8 cellular contexts compared by ENCODE assay signal in the genomic region with DNA sequence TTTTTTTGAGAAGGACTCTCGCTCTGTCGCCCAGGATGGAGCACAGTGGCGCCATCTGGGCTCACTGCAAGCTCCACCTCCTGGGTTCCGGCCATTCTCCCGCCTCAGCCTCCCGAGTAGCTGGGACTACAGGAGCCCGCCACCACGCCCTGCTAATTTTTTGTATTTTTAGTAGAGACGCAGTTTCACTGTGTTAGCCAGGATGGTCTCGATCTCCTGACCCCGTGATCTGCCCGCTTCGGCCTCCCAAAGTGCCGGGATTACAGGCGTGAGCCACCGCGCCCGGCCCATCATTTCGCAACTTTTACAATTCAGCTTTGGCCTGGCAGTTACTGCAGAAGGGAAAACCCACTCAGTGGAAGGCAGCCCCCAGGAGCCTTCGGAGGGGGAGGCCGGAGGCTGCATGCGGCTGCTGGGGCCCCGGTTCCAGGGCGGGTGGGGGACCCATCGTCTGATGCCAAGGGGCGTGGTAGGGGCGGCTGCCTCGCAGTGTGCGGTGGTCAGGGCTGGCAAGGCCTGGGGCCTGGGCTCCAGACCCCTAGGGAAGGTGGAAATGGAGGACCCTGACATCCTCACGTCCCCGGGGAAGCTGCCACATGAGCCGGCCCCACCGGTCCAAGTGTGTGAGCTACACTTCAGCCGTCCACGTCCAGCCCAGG. TPM values are rescaled to one million over a fixed set of nuclear protein-coding genes. Genes with fewer than 3 reads are reported as not detected.
DNase-seq lines count a peak whose midpoint lies in the region; ATAC-seq, FAIRE-seq and TF ChIP-seq lines count a peak whose summit lies in the region.
"Not testable (repeated sequence)": the region's sequence is repeated elsewhere in the genome, so short reads cannot be mapped to it uniquely, and the experiment has no call there.

No MANE protein-coding gene starts in this region.

- H3K4me3 Mint-ChIP-seq in T-helper 17 cell, result peak overlapping the region; percentile 60
- peak overlapping the region; percentile 86 for H3K4me3 Mint-ChIP-seq in type B pancreatic cell

- H3K27ac ChIP-seq in DND-41 (ENCODE audit: low read length) (peak overlapping the region; percentile 88; the same call in 1 of the 2 replicates), KOPT-K1 (ENCODE audit: low read depth, low read length, poor library complexity, severe bottlenecking) (peak overlapping the region; percentile 90), esophagus (ENCODE audit: low read depth in 2 of 2, low read length in 1 of 2) (peak overlapping the region; percentile 5 to 95)
- H3K27ac ChIP-seq in HepG2 (ENCODE audit: extremely low read length, insufficient read depth, low read length), result not testable (repeated sequence)

- not testable (repeated sequence) for H3K9me3 ChIP-seq in DND-41 (ENCODE audit: insufficient read depth, low read length, severe bottlenecking); KOPT-K1 (ENCODE audit: insufficient read depth, low read length, poor library complexity, severe bottlenecking); T-helper 17 cell (ENCODE audit: control insufficient read depth, low read length, poor library complexity, severe bottlenecking); esophagus (ENCODE audit: control insufficient read depth in 2 of 2, insufficient read depth in 1 of 2, low read depth in 1 of 2, low read length in 1 of 2); HepG2 (ENCODE audit: low read length)

- DNase-seq in DND-41, result peak; percentile 49
- DNase-seq in T-helper 17 cell; type B pancreatic cell (ENCODE audit: extremely low spot score, unreplicated experiment): not testable (repeated sequence)
- DNase-seq in amniotic epithelial cell (ENCODE audit: low read depth), result peak; percentile 27
- DNase-seq in HepG2 (ENCODE audit: low spot score), result peak; percentile 44
- DNase-seq in posterior vena cava (ENCODE audit: low spot score), result peak; percentile 93

- peak overlapping the region; percentile 84 for H3K9ac ChIP-seq in DND-41 (ENCODE audit: low read depth, low read length)
- H3K9ac ChIP-seq in HepG2 (ENCODE audit: insufficient read depth, low read depth, low read length), result peak overlapping the region; percentile 90

- H2AFZ ChIP-seq in DND-41 (ENCODE audit: low read depth, low read length), result peak overlapping the region; percentile 81
- H2AFZ ChIP-seq in HepG2 (ENCODE audit: low read length), result not testable (repeated sequence)

- TF ChIP-seq RAD21 in HepG2 (CRISPR knock-in tag; IDR thresholded peaks at IDR 0.05), result not testable (repeated sequence)

- H3K4me2 ChIP-seq in DND-41 (ENCODE audit: insufficient read depth, low read length), result peak overlapping the region; percentile 98
- H3K4me2 ChIP-seq in HepG2 (ENCODE audit: low read depth, low read length), result peak overlapping the region; percentile 98

- FAIRE-seq in HepG2 (lab: Jason Lieb, UNC), result peak; percentile 46

- TF ChIP-seq EP300 in HepG2 (IDR thresholded peaks at IDR 0.05; ENCODE audit: low read depth in 2 of 2, low read length in 2 of 2); HepG2 (CRISPR knock-in tag; IDR thresholded peaks at IDR 0.05; ENCODE audit: borderline replicate concordance): not testable (repeated sequence)

- BruUV-seq in HepG2 (replicated peaks; lab: Mats Ljungman, UMichigan), result not testable (repeated sequence)

- H3K36me3 ChIP-seq in DND-41 (ENCODE audit: insufficient read depth, low read length) (peaks cover 30% of the 10 kb centered on the region), KOPT-K1 (ENCODE audit: insufficient read depth, low read length) (peaks cover 29% of the 10 kb centered on the region), esophagus (ENCODE audit: control insufficient read depth in 2 of 2, insufficient read depth in 2 of 2, low read length in 1 of 2) (peaks cover 0 to 16% of the 10 kb centered on the region in 2 donors), HepG2 (replicated peaks in 1 of 2; ENCODE audit: control insufficient read depth in 1 of 2, insufficient read depth in 2 of 2, low read length in 2 of 2) (peaks cover 6 to 20% of the 10 kb centered on the region in 2 experiments; a peak in 4 of 5 replicates)

- not testable (repeated sequence) for ATAC-seq in DND-41 (ENCODE audit: insufficient read depth, low read depth); T-helper 17 cell; HepG2

- H3K9me3 Mint-ChIP-seq in type B pancreatic cell, result not testable (repeated sequence)

- not testable (repeated sequence) for H3K36me3 Mint-ChIP-seq in T-helper 17 cell (ENCODE audit: low read depth); type B pancreatic cell

- not testable (repeated sequence) for H3K27ac Mint-ChIP-seq in T-helper 17 cell
- peak overlapping the region; percentile 91 for H3K27ac Mint-ChIP-seq in type B pancreatic cell

- POLR2A ChIA-PET in HepG2 (lab: Yijun Ruan, JAX), result interaction anchor here (1.6 to 4.9 kb wide), 6 partner anchors 28 to 405 kb away, joined by 3 to 36 read pairs (median 10); partner anchors contain the start of genes GALNS, TRAPPC2L and ZNF778

- H3K27me3 ChIP-seq in DND-41 (ENCODE audit: insufficient read depth, low read length, poor library complexity); esophagus (ENCODE audit: control insufficient read depth in 1 of 2, insufficient read depth in 2 of 2, low read length in 2 of 2); HepG2 (ENCODE audit: control insufficient read depth in 1 of 2, insufficient read depth in 2 of 2, low read length in 2 of 2): not testable (repeated sequence)

- H3K4me1 Mint-ChIP-seq in T-helper 17 cell, result peaks cover 11% of the 10 kb centered on the region
- not testable (repeated sequence) for H3K4me1 Mint-ChIP-seq in type B pancreatic cell (ENCODE audit: unreplicated experiment)

- peaks cover 44% of the 10 kb centered on the region for H4K20me1 ChIP-seq in DND-41 (ENCODE audit: insufficient read depth, low read length)
- H4K20me1 ChIP-seq in HepG2 (ENCODE audit: insufficient read depth, low read length), result peaks cover 14% of the 10 kb centered on the region; the same call in 1 of the 2 replicates

- TF ChIP-seq POLR2A in HepG2 (IDR thresholded peaks at IDR 0.05; ENCODE audit: insufficient read depth in 1 of 2, low read depth in 2 of 2, low read length in 2 of 2), result not testable (repeated sequence)

- H3K79me2 ChIP-seq in DND-41 (ENCODE audit: insufficient read depth, low read length) (peaks cover 40% of the 10 kb centered on the region), HepG2 (ENCODE audit: insufficient read depth, low read length) (peaks cover 21% of the 10 kb centered on the region)

- 56 to 57% methylated on average over 35 of the region's 35 CpGs for WGBS in esophagus, 2 donors
- 32% methylated on average over 28 of the region's 35 CpGs for WGBS in HepG2 (ENCODE audit: low lambda C conversion rate)

- in situ Hi-C loops in HepG2 (cut with HindIII; ENCODE audit: extremely low pct_ligation_motif_present, low pct_unique_long_range_greater_than_20kb), result loop anchor here (5.0 kb wide), 1 partner anchor 44 kb away; the partner anchor contains the start of genes GALNS and TRAPPC2L

- CTCF ChIA-PET in HepG2 (lab: Yijun Ruan, JAX; ENCODE audit: low intra/inter-chr PET ratio, low total read pairs), result interaction anchor here (0.6 kb wide), 1 partner anchor 70 kb away, joined by 3 read pairs; no protein-coding TSS in a partner anchor

- not testable (repeated sequence) for H3K27me3 Mint-ChIP-seq in T-helper 17 cell, type B pancreatic cell

- H3K4me1 ChIP-seq in DND-41 (ENCODE audit: insufficient read depth, low read length), result peaks cover 43% of the 10 kb centered on the region
- H3K4me1 ChIP-seq in esophagus (ENCODE audit: control insufficient read depth in 2 of 2, insufficient read depth in 2 of 2, low read length in 1 of 2), result peaks cover 11 to 25% of the 10 kb centered on the region in 2 donors
- peaks cover 38% of the 10 kb centered on the region for H3K4me1 ChIP-seq in HepG2 (ENCODE audit: insufficient read depth, low read length)

- TF ChIP-seq CTCF in DND-41 (IDR thresholded peaks at IDR 0.05; ENCODE audit: borderline replicate concordance, extremely low read depth, low read length, poor library complexity, severe bottlenecking), result peak; percentile 42
- TF ChIP-seq CTCF in HepG2 (CRISPR knock-in tag; IDR thresholded peaks at IDR 0.05); type B pancreatic cell (conservative IDR thresholded peaks at IDR 0.05): not testable (repeated sequence)

- intact Hi-C loops in HepG2 (cut with micrococcal nuclease; ENCODE audit: unreplicated experiment), result loop anchor here (5.0 kb wide), 1 partner anchor 56 kb away; no protein-coding TSS in a partner anchor
- intact Hi-C loops in posterior vena cava (cut with DNase I), result not testable (repeated sequence)

- H3K4me3 ChIP-seq in DND-41 (ENCODE audit: low read depth in 1 of 2, low read length in 2 of 2), result peak overlapping the region; percentile 91 to 93; a peak in 3 of 4 replicates
- peak overlapping the region; percentile 57 to 83 for H3K4me3 ChIP-seq in esophagus (ENCODE audit: low read depth in 1 of 2, low read length in 2 of 2)
- H3K4me3 ChIP-seq in HepG2 (replicated peaks in 1 of 3; ENCODE audit: insufficient read depth in 1 of 3, low read depth in 2 of 3, low read length in 3 of 3), result peak overlapping the region; percentile 72 to 90 (median 74); a peak in 5 of 6 replicates

RNA-seq across cellular contexts. Expression of gene APRT, which starts 1.1 kb away (rescaled TPM):
- total RNA-seq in T-helper 17 cell (100 to 1,000 TPM; 130 to 158 TPM), HepG2 (2016; rRNA removed; fragmentation: Illumina TruSeq; extraction: Trizol) (242 and 274 TPM in 2 replicates), posterior vena cava (10 to 100 TPM; 73.1 to 92.8 TPM), type B pancreatic cell (ENCODE audit: low replicate concordance) (116 and 153 TPM in 2 replicates)
- polyA plus RNA-seq in esophagus (100 to 1,000 TPM; 137 to 223 TPM), HepG2 (2011; rRNA removed) (155 and 210 TPM in 2 replicates)
- 163 and 167 TPM in 2 replicates for total RNA-seq in HepG2 (2016; cell fraction: cytosol; rRNA removed; fragmentation: Illumina TruSeq; extraction: Trizol; ENCODE audit: low read depth)
- 238 and 275 TPM in 2 replicates for total RNA-seq in HepG2 (2016; cell fraction: insoluble cytoplasmic fraction; rRNA removed; fragmentation: Illumina TruSeq; extraction: Trizol)
- 188 and 208 TPM in 2 replicates for total RNA-seq in HepG2 (2016; cell fraction: membrane; rRNA removed; fragmentation: Illumina TruSeq; extraction: Trizol)
- total RNA-seq in HepG2 (2016; cell fraction: nucleus; rRNA removed; fragmentation: Illumina TruSeq; extraction: Trizol), result 99.7 and 110 TPM in 2 replicates
- polyA plus RNA-seq in HepG2 (2011; cell fraction: cytosol; rRNA removed), result 94.2 and 153 TPM in 2 replicates
- 101 and 126 TPM in 2 replicates for polyA plus RNA-seq in HepG2 (2011; cell fraction: nucleus; rRNA removed)
- 136 and 175 TPM in 2 replicates for polyA plus RNA-seq in HepG2 (2012)
- 172 and 184 TPM in 2 replicates for polyA plus RNA-seq in HepG2 (2016; cell fraction: cytosol; fragmentation: Illumina TruSeq; extraction: Trizol; ENCODE audit: low read depth)
- polyA plus RNA-seq in HepG2 (2016; cell fraction: insoluble cytoplasmic fraction; fragmentation: Illumina TruSeq; extraction: Trizol; ENCODE audit: low read depth), result 339 and 349 TPM in 2 replicates
- polyA plus RNA-seq in HepG2 (2016; cell fraction: membrane; fragmentation: Illumina TruSeq; extraction: Trizol; ENCODE audit: low read depth), result 196 and 203 TPM in 2 replicates
- polyA plus RNA-seq in HepG2 (2016; cell fraction: nucleus; fragmentation: Illumina TruSeq; extraction: Trizol; ENCODE audit: insufficient read depth, low read depth), result 192 and 201 TPM in 2 replicates
- 83.2 and 86.7 TPM in 2 replicates for polyA minus RNA-seq in HepG2 (2011; rRNA and poly(A)+ RNA removed; ENCODE audit: low replicate concordance)
- polyA minus RNA-seq in HepG2 (2011; cell fraction: cytosol; rRNA and poly(A)+ RNA removed), result 75.3 and 84.8 TPM in 2 replicates
- 35.7 and 49.8 TPM in 2 replicates for polyA minus RNA-seq in HepG2 (2011; cell fraction: nucleus; rRNA and poly(A)+ RNA removed)

RNA-seq across cellular contexts. Expression of gene CDT1, which starts 9.3 kb away (rescaled TPM):
- total RNA-seq in T-helper 17 cell, result 1 to 10 TPM in 1 of 2 donors, under 1 TPM in 1; 0.42 to 1.3 TPM
- 1 to 10 TPM; 5.8 to 9.9 TPM for polyA plus RNA-seq in esophagus
- 16.5 and 23.1 TPM in 2 replicates for total RNA-seq in HepG2 (2016; rRNA removed; fragmentation: Illumina TruSeq; extraction: Trizol)
- 14.3 and 18.2 TPM in 2 replicates for total RNA-seq in HepG2 (2016; cell fraction: cytosol; rRNA removed; fragmentation: Illumina TruSeq; extraction: Trizol; ENCODE audit: low read depth)
- 15.0 and 21.7 TPM in 2 replicates for total RNA-seq in HepG2 (2016; cell fraction: insoluble cytoplasmic fraction; rRNA removed; fragmentation: Illumina TruSeq; extraction: Trizol)
- 30.9 and 31.0 TPM in 2 replicates for total RNA-seq in HepG2 (2016; cell fraction: membrane; rRNA removed; fragmentation: Illumina TruSeq; extraction: Trizol)
- 12.6 and 18.8 TPM in 2 replicates for total RNA-seq in HepG2 (2016; cell fraction: nucleus; rRNA removed; fragmentation: Illumina TruSeq; extraction: Trizol)
- polyA plus RNA-seq in HepG2 (2011; rRNA removed), result 17.9 and 23.8 TPM in 2 replicates
- 15.0 and 37.3 TPM in 2 replicates for polyA plus RNA-seq in HepG2 (2011; cell fraction: cytosol; rRNA removed)
- 29.6 and 46.8 TPM in 2 replicates for polyA plus RNA-seq in HepG2 (2011; cell fraction: nucleus; rRNA removed)
- polyA plus RNA-seq in HepG2 (2012), result 13.5 and 17.6 TPM in 2 replicates
- 18.5 and 24.2 TPM in 2 replicates for polyA plus RNA-seq in HepG2 (2016; cell fraction: cytosol; fragmentation: Illumina TruSeq; extraction: Trizol; ENCODE audit: low read depth)
- 22.4 and 29.0 TPM in 2 replicates for polyA plus RNA-seq in HepG2 (2016; cell fraction: insoluble cytoplasmic fraction; fragmentation: Illumina TruSeq; extraction: Trizol; ENCODE audit: low read depth)
- polyA plus RNA-seq in HepG2 (2016; cell fraction: membrane; fragmentation: Illumina TruSeq; extraction: Trizol; ENCODE audit: low read depth), result 25.4 and 37.1 TPM in 2 replicates
- polyA plus RNA-seq in HepG2 (2016; cell fraction: nucleus; fragmentation: Illumina TruSeq; extraction: Trizol; ENCODE audit: insufficient read depth, low read depth), result 34.6 and 39.8 TPM in 2 replicates
- 25.0 and 71.0 TPM in 2 replicates for polyA minus RNA-seq in HepG2 (2011; rRNA and poly(A)+ RNA removed; ENCODE audit: low replicate concordance)
- polyA minus RNA-seq in HepG2 (2011; cell fraction: cytosol; rRNA and poly(A)+ RNA removed), result 28.6 and 52.8 TPM in 2 replicates
- 6.7 and 8.8 TPM in 2 replicates for polyA minus RNA-seq in HepG2 (2011; cell fraction: nucleus; rRNA and poly(A)+ RNA removed)
- total RNA-seq in posterior vena cava, result 1 to 10 TPM in 1 of 2 donors, under 1 TPM in 1; 0.57 to 2.0 TPM
- total RNA-seq in type B pancreatic cell (ENCODE audit: low replicate concordance), result 17.7 and 36.8 TPM in 2 replicates

RNA-seq across cellular contexts. Expression of gene PIEZO1, which starts 27.8 kb away (rescaled TPM):
- total RNA-seq in T-helper 17 cell, result 100 to 1,000 TPM; 272 to 318 TPM
- polyA plus RNA-seq in esophagus, result 100 to 1,000 TPM; 102 to 172 TPM
- 32.5 and 85.0 TPM in 2 replicates for total RNA-seq in HepG2 (2016; rRNA removed; fragmentation: Illumina TruSeq; extraction: Trizol)
- 42.1 and 42.4 TPM in 2 replicates for total RNA-seq in HepG2 (2016; cell fraction: cytosol; rRNA removed; fragmentation: Illumina TruSeq; extraction: Trizol; ENCODE audit: low read depth)
- total RNA-seq in HepG2 (2016; cell fraction: insoluble cytoplasmic fraction; rRNA removed; fragmentation: Illumina TruSeq; extraction: Trizol), result 27.7 and 89.8 TPM in 2 replicates
- total RNA-seq in HepG2 (2016; cell fraction: membrane; rRNA removed; fragmentation: Illumina TruSeq; extraction: Trizol), result 37.0 TPM in 2 replicates
- total RNA-seq in HepG2 (2016; cell fraction: nucleus; rRNA removed; fragmentation: Illumina TruSeq; extraction: Trizol), result 117 and 146 TPM in 2 replicates
- polyA plus RNA-seq in HepG2 (2011; rRNA removed), result 67.9 and 93.5 TPM in 2 replicates
- 42.8 and 69.2 TPM in 2 replicates for polyA plus RNA-seq in HepG2 (2011; cell fraction: cytosol; rRNA removed)
- 643 and 860 TPM in 2 replicates for polyA plus RNA-seq in HepG2 (2011; cell fraction: nucleus; rRNA removed)
- polyA plus RNA-seq in HepG2 (2012), result 52.4 and 78.3 TPM in 2 replicates
- polyA plus RNA-seq in HepG2 (2016; cell fraction: cytosol; fragmentation: Illumina TruSeq; extraction: Trizol; ENCODE audit: low read depth), result 12.7 and 13.6 TPM in 2 replicates
- polyA plus RNA-seq in HepG2 (2016; cell fraction: insoluble cytoplasmic fraction; fragmentation: Illumina TruSeq; extraction: Trizol; ENCODE audit: low read depth), result 33.4 and 36.7 TPM in 2 replicates
- 20.6 and 22.7 TPM in 2 replicates for polyA plus RNA-seq in HepG2 (2016; cell fraction: membrane; fragmentation: Illumina TruSeq; extraction: Trizol; ENCODE audit: low read depth)
- 296 and 336 TPM in 2 replicates for polyA plus RNA-seq in HepG2 (2016; cell fraction: nucleus; fragmentation: Illumina TruSeq; extraction: Trizol; ENCODE audit: insufficient read depth, low read depth)
- polyA minus RNA-seq in HepG2 (2011; rRNA and poly(A)+ RNA removed; ENCODE audit: low replicate concordance), result 101 and 184 TPM in 2 replicates
- 44.8 and 52.9 TPM in 2 replicates for polyA minus RNA-seq in HepG2 (2011; cell fraction: cytosol; rRNA and poly(A)+ RNA removed)
- polyA minus RNA-seq in HepG2 (2011; cell fraction: nucleus; rRNA and poly(A)+ RNA removed), result 89.5 and 109 TPM in 2 replicates
- 100 to 1,000 TPM in 1 of 2 donors, 10 to 100 TPM in 1; 99.3 to 103 TPM for total RNA-seq in posterior vena cava
- 33.3 and 94.7 TPM in 2 replicates for total RNA-seq in type B pancreatic cell (ENCODE audit: low replicate concordance)

RNA-seq across cellular contexts. Expression of gene GALNS, which starts 43.9 kb away (rescaled TPM):
- total RNA-seq in T-helper 17 cell, result 10 to 100 TPM; 37.2 to 38.6 TPM
- 10 to 100 TPM; 10.7 to 20.4 TPM for polyA plus RNA-seq in esophagus
- total RNA-seq in HepG2 (2016; rRNA removed; fragmentation: Illumina TruSeq; extraction: Trizol), result 2.8 and 9.2 TPM in 2 replicates
- 3.6 and 3.7 TPM in 2 replicates for total RNA-seq in HepG2 (2016; cell fraction: cytosol; rRNA removed; fragmentation: Illumina TruSeq; extraction: Trizol; ENCODE audit: low read depth)
- 2.6 and 11.0 TPM in 2 replicates for total RNA-seq in HepG2 (2016; cell fraction: insoluble cytoplasmic fraction; rRNA removed; fragmentation: Illumina TruSeq; extraction: Trizol)
- total RNA-seq in HepG2 (2016; cell fraction: membrane; rRNA removed; fragmentation: Illumina TruSeq; extraction: Trizol), result 4.2 and 5.1 TPM in 2 replicates
- total RNA-seq in HepG2 (2016; cell fraction: nucleus; rRNA removed; fragmentation: Illumina TruSeq; extraction: Trizol), result 12.2 and 14.1 TPM in 2 replicates
- 9.5 and 9.8 TPM in 2 replicates for polyA plus RNA-seq in HepG2 (2011; rRNA removed)
- 7.1 and 10.3 TPM in 2 replicates for polyA plus RNA-seq in HepG2 (2011; cell fraction: cytosol; rRNA removed)
- polyA plus RNA-seq in HepG2 (2011; cell fraction: nucleus; rRNA removed), result 30.6 and 39.2 TPM in 2 replicates
- polyA plus RNA-seq in HepG2 (2012), result 8.2 and 13.0 TPM in 2 replicates
- 2.4 and 2.8 TPM in 2 replicates for polyA plus RNA-seq in HepG2 (2016; cell fraction: cytosol; fragmentation: Illumina TruSeq; extraction: Trizol; ENCODE audit: low read depth)
- polyA plus RNA-seq in HepG2 (2016; cell fraction: insoluble cytoplasmic fraction; fragmentation: Illumina TruSeq; extraction: Trizol; ENCODE audit: low read depth), result 4.4 and 4.7 TPM in 2 replicates
- polyA plus RNA-seq in HepG2 (2016; cell fraction: membrane; fragmentation: Illumina TruSeq; extraction: Trizol; ENCODE audit: low read depth), result 4.1 and 4.7 TPM in 2 replicates
- polyA plus RNA-seq in HepG2 (2016; cell fraction: nucleus; fragmentation: Illumina TruSeq; extraction: Trizol; ENCODE audit: insufficient read depth, low read depth), result 27.3 and 29.9 TPM in 2 replicates
- 11.5 and 13.9 TPM in 2 replicates for polyA minus RNA-seq in HepG2 (2011; rRNA and poly(A)+ RNA removed; ENCODE audit: low replicate concordance)
- 5.2 and 6.1 TPM in 2 replicates for polyA minus RNA-seq in HepG2 (2011; cell fraction: cytosol; rRNA and poly(A)+ RNA removed)
- 13.4 and 18.0 TPM in 2 replicates for polyA minus RNA-seq in HepG2 (2011; cell fraction: nucleus; rRNA and poly(A)+ RNA removed)
- 10 to 100 TPM; 17.2 to 24.9 TPM for total RNA-seq in posterior vena cava
- total RNA-seq in type B pancreatic cell (ENCODE audit: low replicate concordance), result 30.2 and 32.5 TPM in 2 replicates

RNA-seq across cellular contexts. Expression of gene TRAPPC2L, which starts 44.1 kb away (rescaled TPM):
- total RNA-seq in T-helper 17 cell (10 to 100 TPM; 33.5 to 43.0 TPM), HepG2 (2016; rRNA removed; fragmentation: Illumina TruSeq; extraction: Trizol) (107 and 158 TPM in 2 replicates), posterior vena cava (10 to 100 TPM; 28.7 to 47.9 TPM), type B pancreatic cell (ENCODE audit: low replicate concordance) (80.4 and 91.4 TPM in 2 replicates)
- polyA plus RNA-seq in esophagus (10 to 100 TPM; 42.8 to 44.1 TPM), HepG2 (2011; rRNA removed) (94.9 and 96.3 TPM in 2 replicates)
- total RNA-seq in HepG2 (2016; cell fraction: cytosol; rRNA removed; fragmentation: Illumina TruSeq; extraction: Trizol; ENCODE audit: low read depth), result 39.7 and 49.5 TPM in 2 replicates
- 117 and 161 TPM in 2 replicates for total RNA-seq in HepG2 (2016; cell fraction: insoluble cytoplasmic fraction; rRNA removed; fragmentation: Illumina TruSeq; extraction: Trizol)
- total RNA-seq in HepG2 (2016; cell fraction: membrane; rRNA removed; fragmentation: Illumina TruSeq; extraction: Trizol), result 55.4 and 64.8 TPM in 2 replicates
- 54.9 and 68.3 TPM in 2 replicates for total RNA-seq in HepG2 (2016; cell fraction: nucleus; rRNA removed; fragmentation: Illumina TruSeq; extraction: Trizol)
- polyA plus RNA-seq in HepG2 (2011; cell fraction: cytosol; rRNA removed), result 49.7 and 65.0 TPM in 2 replicates
- 60.0 and 63.3 TPM in 2 replicates for polyA plus RNA-seq in HepG2 (2011; cell fraction: nucleus; rRNA removed)
- polyA plus RNA-seq in HepG2 (2012), result 72.5 and 94.4 TPM in 2 replicates
- 51.9 and 69.2 TPM in 2 replicates for polyA plus RNA-seq in HepG2 (2016; cell fraction: cytosol; fragmentation: Illumina TruSeq; extraction: Trizol; ENCODE audit: low read depth)
- polyA plus RNA-seq in HepG2 (2016; cell fraction: insoluble cytoplasmic fraction; fragmentation: Illumina TruSeq; extraction: Trizol; ENCODE audit: low read depth), result 217 and 222 TPM in 2 replicates
- 75.4 and 76.3 TPM in 2 replicates for polyA plus RNA-seq in HepG2 (2016; cell fraction: membrane; fragmentation: Illumina TruSeq; extraction: Trizol; ENCODE audit: low read depth)
- polyA plus RNA-seq in HepG2 (2016; cell fraction: nucleus; fragmentation: Illumina TruSeq; extraction: Trizol; ENCODE audit: insufficient read depth, low read depth), result 124 and 134 TPM in 2 replicates
- 63.0 and 105 TPM in 2 replicates for polyA minus RNA-seq in HepG2 (2011; rRNA and poly(A)+ RNA removed; ENCODE audit: low replicate concordance)
- 10.9 and 13.1 TPM in 2 replicates for polyA minus RNA-seq in HepG2 (2011; cell fraction: cytosol; rRNA and poly(A)+ RNA removed)
- polyA minus RNA-seq in HepG2 (2011; cell fraction: nucleus; rRNA and poly(A)+ RNA removed), result 45.4 and 54.3 TPM in 2 replicates
